In genomic region chr3:38698760-38699159, GRCh38 we compare ENCODE assay signal across 8 cellular contexts. TPM values are rescaled to one million over a fixed set of nuclear protein-coding genes. Genes with fewer than 3 reads are reported as not detected.
"Had no signal": no experiment of that assay in that cellular context is flagged by ENCODE, and none has a peak within 500 bp of the region (broad histone marks: within the 10 kb centered on the region; RNA-seq: fewer than 3 reads in every experiment).

No MANE protein-coding gene starts in this region.

- DNase-seq: GM23248, GOT3, H7, HFFc6 had no signal

- H3K4me1 ChIP-seq: HAP-1 had no signal

- H3K27ac ChIP-seq: GM23248, HL-60 had no signal

- H3K4me3 ChIP-seq: GM23248, HAP-1 had no signal

- ATAC-seq: HCT116, HepG2 had no signal

- H3K9me3 ChIP-seq: HAP-1 had no signal

- H3K36me3 ChIP-seq: HAP-1 had no signal

RNA-seq across cellular contexts. Expression of gene SCN5A, which starts 49.3 kb away (rescaled TPM):
- total RNA-seq: GM23248, HepG2 had no signal
